Comparison of ENCODE assay signal across 8 cellular contexts in the genomic region with DNA sequence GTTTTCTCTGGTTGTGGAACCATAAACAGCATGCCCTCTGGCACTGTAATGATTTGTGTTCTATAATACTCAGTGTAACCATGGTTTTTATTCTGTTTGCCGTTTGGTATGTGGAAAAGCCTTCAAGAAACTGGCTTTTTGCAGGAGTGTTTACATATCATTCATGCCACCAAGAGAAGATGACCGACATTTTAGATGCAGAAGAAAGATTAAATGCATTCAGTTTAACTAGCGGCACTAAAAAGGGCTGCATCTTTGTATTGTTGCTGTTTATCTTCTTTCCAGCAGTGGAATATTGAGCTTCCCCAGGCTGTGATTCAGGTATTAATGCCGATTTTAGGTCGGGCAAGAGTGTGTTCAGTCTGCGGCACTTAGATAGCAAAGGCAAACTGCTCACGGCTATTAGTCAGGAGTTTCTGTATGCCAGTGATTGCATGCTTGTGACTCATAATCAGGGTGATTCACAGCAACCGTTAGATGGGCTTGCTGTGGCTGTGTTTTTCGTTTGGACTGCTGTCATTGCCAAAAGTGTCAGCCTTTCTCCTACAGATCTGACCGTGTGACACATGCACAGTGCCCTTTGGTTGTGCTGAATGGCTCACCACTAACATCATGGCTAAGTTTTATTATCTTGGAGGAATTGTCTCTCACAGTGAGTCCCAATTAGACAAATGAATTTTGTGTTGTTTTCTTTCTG.
DNase-seq lines count a peak whose midpoint lies in the region; ATAC-seq and TF ChIP-seq lines count a peak whose summit lies in the region.

No MANE protein-coding gene starts in this region.

- H3K4me3 ChIP-seq in AG04450 (ENCODE audit: low read depth, low read length) (peak overlapping the region; percentile 52), Loucy (ENCODE audit: low read length, poor library complexity, severe bottlenecking) (no peak overlapping the region)

- no peaks in the 10 kb centered on the region for H3K9me2 ChIP-seq in Loucy (replicated peaks; ENCODE audit: low read depth, low read length)

- peak overlapping the region; percentile 18 for H3K27ac Mint-ChIP-seq in activated naive CD4-positive, alpha-beta T cell treated with anti-CD3 and anti-CD28 coated beads, Interleukin-2, amount 50 U/mL, for 24 hours

- H3K4me1 ChIP-seq in Loucy (ENCODE audit: insufficient read depth, low read length, poor library complexity, severe bottlenecking) = no peaks in the 10 kb centered on the region

- H3K36me3 ChIP-seq in Loucy (ENCODE audit: insufficient read depth, low read length) = no peaks in the 10 kb centered on the region

- H3K27me3 ChIP-seq in AG04450 (ENCODE audit: control insufficient read depth, insufficient read depth, low read length) (no peaks in the 10 kb centered on the region), Loucy (ENCODE audit: insufficient read depth, low read length, poor library complexity, severe bottlenecking) (no peaks in the 10 kb centered on the region)

- no peaks in the 10 kb centered on the region for H3F3A ChIP-seq in Loucy (ENCODE audit: low read depth)

- H4K20me1 ChIP-seq in Loucy (ENCODE audit: insufficient read depth, low read length, poor library complexity, severe bottlenecking) = no peaks in the 10 kb centered on the region

- no peak overlapping the region for H3K4me3 Mint-ChIP-seq in activated naive CD4-positive, alpha-beta T cell treated with anti-CD3 and anti-CD28 coated beads, Interleukin-2, amount 50 U/mL, for 24 hours

- intact Hi-C loops in left ventricle myocardium superior (cut with micrococcal nuclease) = no loop called here

- H3K9ac ChIP-seq in Loucy (ENCODE audit: low read depth, low read length, poor library complexity, severe bottlenecking) = no peak overlapping the region

- no peaks in the 10 kb centered on the region for H3K9me3 ChIP-seq in AG04450 (ENCODE audit: control insufficient read depth, insufficient read depth, low read length)
- H3K9me3 ChIP-seq in Loucy (ENCODE audit: insufficient read depth, low read depth, low read length) = no peaks in the 10 kb centered on the region

- 0 out of 2 replicates have a peak overlapping the region, but pooled peaks have one; percentile 15 for H2AFZ ChIP-seq in Loucy (ENCODE audit: low read length)

- H3K4me1 Mint-ChIP-seq in activated naive CD4-positive, alpha-beta T cell treated with anti-CD3 and anti-CD28 coated beads, Interleukin-2, amount 50 U/mL, for 24 hours = peaks cover 32% of the 10 kb centered on the region

- peak overlapping the region; percentile 84 for H3K27ac ChIP-seq in AG04450 (ENCODE audit: low read depth, low read length)

- CTCF ChIA-PET in AG04450 (lab: Charles Lee) = no interaction called here

- DNase-seq in AG04450 (ENCODE audit: low read depth, low spot score) (peak; percentile 77), left ventricle myocardium superior (peak; percentile 25), NCI-H1105 (lab: John Stamatoyannopoulos, UW) (no peak)
- peak; percentile 33 to 41 for DNase-seq in stimulated activated CD4-positive, alpha-beta T cell treated with anti-CD3 and anti-CD28 coated beads, Interleukin-15, amount 100 ng/mL, for 48 hours (ENCODE audit: low read depth in 2 of 2)

- H3K36me3 Mint-ChIP-seq in activated naive CD4-positive, alpha-beta T cell treated with anti-CD3 and anti-CD28 coated beads, Interleukin-2, amount 50 U/mL, for 24 hours = peaks cover 2% of the 10 kb centered on the region

- no peak overlapping the region for H3K4me2 ChIP-seq in Loucy (ENCODE audit: low read depth, low read length, poor library complexity, severe bottlenecking)

- peak; percentile 97 for ATAC-seq in left ventricle myocardium superior
- no peak for ATAC-seq in HG03457 (IDR thresholded peaks at IDR 0.05; ENCODE audit: unreplicated experiment)
- no peak for ATAC-seq in HG02884 (IDR thresholded peaks at IDR 0.05; ENCODE audit: unreplicated experiment)

- no peaks in the 10 kb centered on the region for H3K79me2 ChIP-seq in Loucy (ENCODE audit: insufficient read depth, low read length)

- H3K9me3 Mint-ChIP-seq in activated naive CD4-positive, alpha-beta T cell treated with anti-CD3 and anti-CD28 coated beads, Interleukin-2, amount 50 U/mL, for 24 hours = peaks cover 4% of the 10 kb centered on the region

- no peaks in the 10 kb centered on the region for H3K27me3 Mint-ChIP-seq in activated naive CD4-positive, alpha-beta T cell treated with anti-CD3 and anti-CD28 coated beads, Interleukin-2, amount 50 U/mL, for 24 hours

- TF ChIP-seq CTCF in AG04450 (IDR thresholded peaks at IDR 0.05; ENCODE audit: low read depth, low read length) (no peak), Loucy (conservative IDR thresholded peaks at IDR 0.05; ENCODE audit: low read length) (no peak)

- POLR2A ChIA-PET in AG04450 (lab: Yijun Ruan, JAX) = no interaction called here
